Comparison of ENCODE assay signal across 8 cellular contexts in the genomic region with DNA sequence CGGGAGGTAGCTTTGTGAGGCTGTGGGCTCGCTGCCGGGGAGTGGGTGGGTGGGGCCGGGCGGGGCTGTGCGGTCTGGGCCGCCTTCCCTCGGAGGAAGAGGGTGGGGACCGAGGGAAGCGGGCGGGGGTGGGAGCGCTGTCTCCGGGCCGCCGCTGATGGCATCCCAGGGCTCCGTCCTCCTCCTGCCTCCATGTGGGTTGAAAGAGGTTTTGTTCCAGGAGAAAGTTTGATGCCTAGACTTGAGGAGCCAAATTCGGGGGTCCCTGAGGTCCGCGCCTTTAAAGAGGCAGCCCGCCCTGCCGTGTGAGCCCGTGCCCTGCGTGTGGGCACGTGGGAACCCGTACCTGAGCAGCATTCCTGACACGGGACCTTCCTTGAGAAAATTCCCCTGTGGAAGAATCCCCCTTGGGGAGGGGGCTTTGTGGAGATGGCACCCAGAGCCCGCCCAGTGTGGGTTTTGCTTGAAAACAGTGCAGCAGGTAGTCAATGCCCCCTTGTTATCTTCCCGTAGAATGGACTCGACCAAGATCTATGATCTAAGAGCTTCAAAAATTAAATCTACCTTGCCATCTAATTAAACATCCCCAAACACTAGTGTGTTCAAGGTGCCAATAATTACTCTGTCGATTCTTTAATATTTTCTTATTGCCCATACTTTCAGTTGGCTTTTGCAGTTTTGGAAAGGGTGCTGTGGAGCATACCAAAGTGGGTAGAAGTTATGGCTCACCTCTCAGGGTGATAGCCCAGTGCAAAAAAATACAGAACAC.
DNase-seq lines count a peak whose midpoint lies in the region; ATAC-seq and TF ChIP-seq lines count a peak whose summit lies in the region.

No MANE protein-coding gene starts in this region.

- H3K4me2 ChIP-seq in GM23338 (peak overlapping the region; percentile 97), SU-DHL-6 (ENCODE audit: low read depth, low read length, poor library complexity, severe bottlenecking) (peak overlapping the region; percentile 54)

- no peak for TF ChIP-seq CTCF in GM23338 (conservative IDR thresholded peaks at IDR 0.05; ENCODE audit: low read depth in 2 of 2)
- TF ChIP-seq CTCF in SU-DHL-6 (IDR thresholded peaks at IDR 0.05; ENCODE audit: insufficient read depth, low read length, poor library complexity, severe bottlenecking) = no peak
- TF ChIP-seq CTCF in foreskin fibroblast (IDR thresholded peaks at IDR 0.05; ENCODE audit: low read depth, low read length) = no peak
- TF ChIP-seq CTCF in progenitor cell of endocrine pancreas (IDR thresholded peaks at IDR 0.05; ENCODE audit: unreplicated experiment) = no peak

- H3K4me1 Mint-ChIP-seq in GM23338 (peaks cover 9% of the 10 kb centered on the region), progenitor cell of endocrine pancreas (ENCODE audit: low read depth) (peaks cover 6% of the 10 kb centered on the region)

- no peaks in the 10 kb centered on the region for H3K36me3 ChIP-seq in GM23338 (ENCODE audit: insufficient read depth)
- H3K36me3 ChIP-seq in SU-DHL-6 (ENCODE audit: low read length) = no peaks in the 10 kb centered on the region

- H3K9me3 Mint-ChIP-seq in GM23338 = no peaks in the 10 kb centered on the region
- H3K9me3 Mint-ChIP-seq in progenitor cell of endocrine pancreas (ENCODE audit: low read depth) = no peaks in the 10 kb centered on the region

- ATAC-seq in GM23338 = peak; percentile 55

- H3K27me3 Mint-ChIP-seq in GM23338 (ENCODE audit: insufficient read depth, low read depth, poor library complexity) = peaks cover 18% of the 10 kb centered on the region
- peaks cover 78% of the 10 kb centered on the region for H3K27me3 Mint-ChIP-seq in progenitor cell of endocrine pancreas

- H3K27me3 ChIP-seq in GM23338 (ENCODE audit: insufficient read depth) = peaks cover 44% of the 10 kb centered on the region
- H3K27me3 ChIP-seq in SU-DHL-6 (ENCODE audit: low read length) = no peaks in the 10 kb centered on the region

- H3K36me3 Mint-ChIP-seq in GM23338 (ENCODE audit: low read depth) (no peaks in the 10 kb centered on the region), progenitor cell of endocrine pancreas (ENCODE audit: insufficient read depth) (no peaks in the 10 kb centered on the region)

- H3K9me3 ChIP-seq in SU-DHL-6 (ENCODE audit: insufficient read depth, low read length) = no peaks in the 10 kb centered on the region

- peak overlapping the region; percentile 72 for H3K4me3 Mint-ChIP-seq in GM23338
- H3K4me3 Mint-ChIP-seq in progenitor cell of endocrine pancreas (ENCODE audit: low read depth) = peak overlapping the region; percentile 56

- DNase-seq in CD1c-positive myeloid dendritic cell (ENCODE audit: extremely low spot score) (peak; percentile 37), GM23338 (ENCODE audit: low spot score) (peak; percentile 44), foreskin fibroblast (peak in 1 of 2 donors; percentile 36), progenitor cell of endocrine pancreas (ENCODE audit: low spot score, unreplicated experiment) (no peak), AG08396 (ENCODE audit: low spot score) (no peak), pons (ENCODE audit: low spot score) (no peak), DMS53 (lab: John Stamatoyannopoulos, UW) (no peak)

- H3F3A ChIP-seq in GM23338 (replicated peaks; ENCODE audit: low read depth) (no peaks in the 10 kb centered on the region), SU-DHL-6 (ENCODE audit: insufficient read depth) (no peaks in the 10 kb centered on the region)

- H2AFZ ChIP-seq in GM23338 = peak overlapping the region; percentile 99
- H2AFZ ChIP-seq in SU-DHL-6 (ENCODE audit: low read depth, low read length, severe bottlenecking) = peak overlapping the region; percentile 75

- H3K4me3 ChIP-seq in GM23338 = peak overlapping the region; percentile 86
- peak overlapping the region; percentile 46 for H3K4me3 ChIP-seq in SU-DHL-6 (ENCODE audit: insufficient read depth, low read length, poor library complexity, severe bottlenecking)
- H3K4me3 ChIP-seq in foreskin fibroblast (ENCODE audit: low read depth in 1 of 2, low read length in 2 of 2) = peak overlapping the region; percentile 57 to 65

- H4K20me1 ChIP-seq in GM23338 (replicated peaks; ENCODE audit: insufficient read depth) (no peaks in the 10 kb centered on the region), SU-DHL-6 (ENCODE audit: low read depth, low read length) (no peaks in the 10 kb centered on the region)

- H3K9me2 ChIP-seq in GM23338 (ENCODE audit: insufficient read depth) (no peaks in the 10 kb centered on the region), SU-DHL-6 (replicated peaks; ENCODE audit: insufficient read depth, low read length) (no peaks in the 10 kb centered on the region)

- H3K27ac ChIP-seq in GM23338 (ENCODE audit: low read depth) = no peak overlapping the region
- no peak overlapping the region for H3K27ac ChIP-seq in SU-DHL-6 (ENCODE audit: low read depth, low read length)

- H3K9ac ChIP-seq in SU-DHL-6 (ENCODE audit: low read length) = peak overlapping the region; percentile 32

- no peak overlapping the region for H3K27ac Mint-ChIP-seq in GM23338
- no peak overlapping the region for H3K27ac Mint-ChIP-seq in progenitor cell of endocrine pancreas

- H3K79me2 ChIP-seq in GM23338 (replicated peaks; ENCODE audit: insufficient read depth) (no peaks in the 10 kb centered on the region), SU-DHL-6 (ENCODE audit: insufficient read depth, low read length) (no peaks in the 10 kb centered on the region)

- peaks cover 9% of the 10 kb centered on the region; the same call in 1 of the 2 replicates for H3K4me1 ChIP-seq in GM23338 (ENCODE audit: insufficient read depth)

TF ChIP-seq in GM23338, 12 proteins besides CTCF, POLR2A, EP300 and RAD21 (continues in another document):
- TF ChIP-seq CREB1 (CRISPR knock-in tag; IDR thresholded peaks at IDR 0.05; ENCODE audit: low read depth) (no peak), EZH2phosphoT487 (IDR thresholded peaks at IDR 0.05; ENCODE audit: unreplicated experiment) (no peak), STAT1 (IDR thresholded peaks at IDR 0.05; ENCODE audit: unreplicated experiment) (no peak), ZNF331 (CRISPR knock-in tag; IDR thresholded peaks at IDR 0.05; ENCODE audit: low read depth) (no peak), ZNF114 (CRISPR knock-in tag; IDR thresholded peaks at IDR 0.05) (no peak), JUNB (IDR thresholded peaks at IDR 0.05; ENCODE audit: unreplicated experiment) (no peak)
- TF ChIP-seq, protein P1, sequence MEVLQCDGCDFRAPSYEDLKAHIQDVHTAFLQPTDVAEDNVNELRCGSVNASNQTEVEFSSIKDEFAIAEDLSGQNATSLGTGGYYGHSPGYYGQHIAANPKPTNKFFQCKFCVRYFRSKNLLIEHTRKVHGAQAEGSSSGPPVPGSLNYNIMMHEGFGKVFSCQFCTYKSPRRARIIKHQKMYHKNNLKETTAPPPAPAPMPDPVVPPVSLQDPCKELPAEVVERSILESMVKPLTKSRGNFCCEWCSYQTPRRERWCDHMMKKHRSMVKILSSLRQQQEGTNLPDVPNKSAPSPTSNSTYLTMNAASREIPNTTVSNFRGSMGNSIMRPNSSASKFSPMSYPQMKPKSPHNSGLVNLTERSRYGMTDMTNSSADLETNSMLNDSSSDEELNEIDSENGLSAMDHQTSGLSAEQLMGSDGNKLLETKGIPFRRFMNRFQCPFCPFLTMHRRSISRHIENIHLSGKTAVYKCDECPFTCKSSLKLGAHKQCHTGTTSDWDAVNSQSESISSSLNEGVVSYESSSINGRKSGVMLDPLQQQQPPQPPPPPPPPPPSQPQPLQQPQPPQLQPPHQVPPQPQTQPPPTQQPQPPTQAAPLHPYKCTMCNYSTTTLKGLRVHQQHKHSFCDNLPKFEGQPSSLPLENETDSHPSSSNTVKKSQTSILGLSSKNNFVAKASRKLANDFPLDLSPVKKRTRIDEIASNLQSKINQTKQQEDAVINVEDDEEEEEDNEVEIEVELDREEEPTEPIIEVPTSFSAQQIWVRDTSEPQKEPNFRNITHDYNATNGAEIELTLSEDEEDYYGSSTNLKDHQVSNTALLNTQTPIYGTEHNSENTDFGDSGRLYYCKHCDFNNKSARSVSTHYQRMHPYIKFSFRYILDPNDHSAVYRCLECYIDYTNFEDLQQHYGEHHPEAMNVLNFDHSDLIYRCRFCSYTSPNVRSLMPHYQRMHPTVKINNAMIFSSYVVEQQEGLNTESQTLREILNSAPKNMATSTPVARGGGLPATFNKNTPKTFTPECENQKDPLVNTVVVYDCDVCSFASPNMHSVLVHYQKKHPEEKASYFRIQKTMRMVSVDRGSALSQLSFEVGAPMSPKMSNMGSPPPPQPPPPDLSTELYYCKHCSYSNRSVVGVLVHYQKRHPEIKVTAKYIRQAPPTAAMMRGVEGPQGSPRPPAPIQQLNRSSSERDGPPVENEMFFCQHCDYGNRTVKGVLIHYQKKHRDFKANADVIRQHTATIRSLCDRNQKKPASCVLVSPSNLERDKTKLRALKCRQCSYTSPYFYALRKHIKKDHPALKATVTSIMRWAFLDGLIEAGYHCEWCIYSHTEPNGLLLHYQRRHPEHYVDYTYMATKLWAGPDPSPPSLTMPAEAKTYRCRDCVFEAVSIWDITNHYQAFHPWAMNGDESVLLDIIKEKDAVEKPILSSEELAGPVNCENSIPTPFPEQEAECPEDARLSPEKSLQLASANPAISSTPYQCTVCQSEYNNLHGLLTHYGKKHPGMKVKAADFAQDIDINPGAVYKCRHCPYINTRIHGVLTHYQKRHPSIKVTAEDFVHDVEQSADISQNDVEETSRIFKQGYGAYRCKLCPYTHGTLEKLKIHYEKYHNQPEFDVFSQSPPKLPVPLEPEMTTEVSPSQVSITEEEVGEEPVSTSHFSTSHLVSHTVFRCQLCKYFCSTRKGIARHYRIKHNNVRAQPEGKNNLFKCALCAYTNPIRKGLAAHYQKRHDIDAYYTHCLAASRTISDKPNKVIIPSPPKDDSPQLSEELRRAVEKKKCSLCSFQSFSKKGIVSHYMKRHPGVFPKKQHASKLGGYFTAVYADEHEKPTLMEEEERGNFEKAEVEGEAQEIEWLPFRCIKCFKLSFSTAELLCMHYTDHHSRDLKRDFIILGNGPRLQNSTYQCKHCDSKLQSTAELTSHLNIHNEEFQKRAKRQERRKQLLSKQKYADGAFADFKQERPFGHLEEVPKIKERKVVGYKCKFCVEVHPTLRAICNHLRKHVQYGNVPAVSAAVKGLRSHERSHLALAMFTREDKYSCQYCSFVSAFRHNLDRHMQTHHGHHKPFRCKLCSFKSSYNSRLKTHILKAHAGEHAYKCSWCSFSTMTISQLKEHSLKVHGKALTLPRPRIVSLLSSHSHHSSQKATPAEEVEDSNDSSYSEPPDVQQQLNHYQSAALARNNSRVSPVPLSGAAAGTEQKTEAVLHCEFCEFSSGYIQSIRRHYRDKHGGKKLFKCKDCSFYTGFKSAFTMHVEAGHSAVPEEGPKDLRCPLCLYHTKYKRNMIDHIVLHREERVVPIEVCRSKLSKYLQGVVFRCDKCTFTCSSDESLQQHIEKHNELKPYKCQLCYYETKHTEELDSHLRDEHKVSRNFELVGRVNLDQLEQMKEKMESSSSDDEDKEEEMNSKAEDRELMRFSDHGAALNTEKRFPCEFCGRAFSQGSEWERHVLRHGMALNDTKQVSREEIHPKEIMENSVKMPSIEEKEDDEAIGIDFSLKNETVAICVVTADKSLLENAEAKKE (CRISPR knock-in tag; IDR thresholded peaks at IDR 0.05) = no peak

Comparison
In these comparisons a context has a peak if more than half of its experiments do, and no peak if none do; other contexts are left out.
1. DNase-seq: peak in CD1c-positive myeloid dendritic cell (single experiment) and GM23338 (single experiment); none in progenitor cell of endocrine pancreas (single experiment), AG08396 (single experiment), pons (single experiment) and DMS53 (single experiment).
2. Peak in every context shown above with its lines, with median percentiles within 50 percentile points of each other: H3K4me3 ChIP-seq.